In the genomic region with DNA sequence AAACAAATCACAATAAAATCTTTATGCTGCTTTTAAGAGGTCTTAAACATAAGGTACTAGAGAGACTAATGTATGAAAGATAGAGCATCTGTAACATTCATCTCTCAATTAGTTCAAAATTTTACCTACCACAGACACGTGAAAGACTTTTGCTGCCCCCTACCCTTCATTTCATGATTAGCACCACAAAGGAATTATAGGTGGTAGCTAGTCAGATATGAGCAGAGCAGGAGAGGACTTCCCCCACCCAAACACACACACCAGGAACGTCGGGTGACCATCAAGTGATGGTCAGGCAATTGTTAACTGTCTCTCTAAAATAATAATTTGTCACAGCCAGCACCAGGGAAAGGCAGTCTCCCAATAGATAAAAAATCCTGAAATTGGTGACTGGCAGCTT, we compare ENCODE assay signal across 10 cellular contexts.
DNase-seq lines count a peak whose midpoint lies in the region; ATAC-seq, FAIRE-seq and TF ChIP-seq lines count a peak whose summit lies in the region.
"Had no signal": no experiment of that assay in that cellular context is flagged by ENCODE, and none has a peak within 500 bp of the region (broad histone marks: within the 10 kb centered on the region; RNA-seq: fewer than 3 reads in every experiment).

No MANE protein-coding gene starts in this region.

- H3K9me3 ChIP-seq in HUES6 (ENCODE audit: control insufficient read depth, insufficient read depth, low read depth, low read length) (0 out of 2 replicates have a peak, but pooled peaks cover 6% of the 10 kb centered on the region), PC-9 (ENCODE audit: insufficient read depth, low read depth) (no peaks in the 10 kb centered on the region), kidney (ENCODE audit: control insufficient read depth in 1 of 2, low read length in 2 of 2) (no peaks in the 10 kb centered on the region)
- H3K9me3 ChIP-seq: left lung had no signal

- H3K9me3 Mint-ChIP-seq in activated naive CD4-positive, alpha-beta T cell treated with anti-CD3 and anti-CD28 coated beads for 36 hours, result peaks cover 23% of the 10 kb centered on the region

- H3K4me1 ChIP-seq in HUES6 (ENCODE audit: control insufficient read depth, insufficient read depth, low read length) (peaks cover 51% of the 10 kb centered on the region), PC-9 (replicated peaks; ENCODE audit: insufficient read depth) (no peaks in the 10 kb centered on the region), kidney (ENCODE audit: control insufficient read depth in 1 of 2, insufficient read depth in 1 of 2, low read depth in 1 of 2, low read length in 2 of 2) (no peaks in the 10 kb centered on the region)
- H3K4me1 ChIP-seq: left lung had no signal

- peak overlapping the region; percentile 94 for H3K27ac ChIP-seq in HUES6 (ENCODE audit: low read depth, low read length)
- no peak overlapping the region for H3K27ac ChIP-seq in PC-9
- H3K27ac ChIP-seq in kidney (ENCODE audit: low read depth in 2 of 2, low read length in 2 of 2), result no peak overlapping the region
- H3K27ac ChIP-seq: left lung had no signal

- POLR2A ChIA-PET in PC-9 (lab: Charles Lee; ENCODE audit: unreplicated experiment), result no interaction called here

- H3K36me3 ChIP-seq in HUES6 (ENCODE audit: control insufficient read depth, insufficient read depth, low read length), result no peaks in the 10 kb centered on the region
- no peaks in the 10 kb centered on the region for H3K36me3 ChIP-seq in PC-9 (ENCODE audit: low read depth)
- no peaks in the 10 kb centered on the region for H3K36me3 ChIP-seq in kidney (ENCODE audit: control insufficient read depth in 1 of 2, insufficient read depth in 2 of 2, low read length in 2 of 2)
- H3K36me3 ChIP-seq: left lung had no signal

- ATAC-seq in esophagus mucosa (no peak), HG03520 (IDR thresholded peaks at IDR 0.05; ENCODE audit: unreplicated experiment) (no peak), HG02798 (IDR thresholded peaks at IDR 0.05; ENCODE audit: poor library complexity, unreplicated experiment) (no peak)
- ATAC-seq: left lung had no signal

- DNase-seq in D341Med (ENCODE audit: low spot score), result peak; percentile 36
- DNase-seq in PC-9, result peak in 1 of 2 experiments; percentile 3
- DNase-seq in kidney, result no peak
- DNase-seq in activated naive CD4-positive, alpha-beta T cell treated with anti-CD3 and anti-CD28 coated beads for 36 hours, result no peak
- DNase-seq: left lung had no signal

- no peaks in the 10 kb centered on the region for H3F3A ChIP-seq in PC-9 (ENCODE audit: insufficient read depth, low read depth)

- H2AFZ ChIP-seq in PC-9, result no peak overlapping the region

- intact Hi-C loops in PC-9 (cut with micrococcal nuclease; ENCODE audit: unreplicated experiment), result loop anchor here (2.0 kb wide), 1 partner anchor 702 kb away; no protein-coding TSS in a partner anchor
- intact Hi-C loops in kidney (cut with DNase I), result no loop called here
- intact Hi-C loops in activated naive CD4-positive, alpha-beta T cell treated with anti-CD3 and anti-CD28 coated beads for 36 hours (cut with micrococcal nuclease), result loop anchor here (2.0 kb wide), 1 partner anchor 702 kb away; no protein-coding TSS in a partner anchor

- no peak overlapping the region for H3K4me3 Mint-ChIP-seq in activated naive CD4-positive, alpha-beta T cell treated with anti-CD3 and anti-CD28 coated beads for 36 hours
- H3K4me3 Mint-ChIP-seq: dendritic cell treated with granulocyte-macrophage colony-stimulating factor and Interleukin-4, amounts not matched to agents 40 ng/mL and 50 ng/mL, for 4 days had no signal

- H3K27me3 ChIP-seq in HUES6 (ENCODE audit: control insufficient read depth, insufficient read depth, low read length) (no peaks in the 10 kb centered on the region), PC-9 (ENCODE audit: insufficient read depth, low read depth) (no peaks in the 10 kb centered on the region)
- H3K27me3 ChIP-seq: left lung had no signal

- H3K9ac ChIP-seq in HUES6 (ENCODE audit: low read length) (peak overlapping the region; percentile 71), kidney (ENCODE audit: low read length in 2 of 2) (no peak overlapping the region)

- CTCF ChIA-PET in PC-9 (lab: Charles Lee), result no interaction called here
- CTCF ChIA-PET in activated naive CD4-positive, alpha-beta T cell treated with anti-CD3 and anti-CD28 coated beads for 36 hours (lab: Charles Lee), result no interaction called here

- H3K4me3 ChIP-seq in HUES6 (ENCODE audit: low read depth, low read length) (no peak overlapping the region), PC-9 (no peak overlapping the region), kidney (ENCODE audit: low read length in 2 of 2) (no peak overlapping the region)
- H3K4me3 ChIP-seq: left lung had no signal

- H3K4me2 ChIP-seq in PC-9, result no peak overlapping the region

- no peaks in the 10 kb centered on the region for H3K36me3 Mint-ChIP-seq in activated naive CD4-positive, alpha-beta T cell treated with anti-CD3 and anti-CD28 coated beads for 36 hours (ENCODE audit: low read depth)

- TF ChIP-seq CTCF in PC-9 (conservative IDR thresholded peaks at IDR 0.05) (peak; percentile 51), kidney (IDR thresholded peaks at IDR 0.05; ENCODE audit: borderline replicate concordance, extremely low read depth, insufficient read depth) (peak; percentile 56)

- H4K20me1 ChIP-seq in PC-9 (ENCODE audit: insufficient read depth), result no peaks in the 10 kb centered on the region

- no peaks in the 10 kb centered on the region for H3K4me1 Mint-ChIP-seq in activated naive CD4-positive, alpha-beta T cell treated with anti-CD3 and anti-CD28 coated beads for 36 hours (ENCODE audit: low read depth)

- BruUV-seq in PC-9 (replicated peaks; lab: Mats Ljungman, UMichigan), result no TSS peak

- H3K9me2 ChIP-seq in PC-9 (ENCODE audit: insufficient read depth), result no peaks in the 10 kb centered on the region

- H3K27me3 Mint-ChIP-seq in activated naive CD4-positive, alpha-beta T cell treated with anti-CD3 and anti-CD28 coated beads for 36 hours (ENCODE audit: low read depth), result no peaks in the 10 kb centered on the region
- H3K27me3 Mint-ChIP-seq: dendritic cell treated with granulocyte-macrophage colony-stimulating factor and Interleukin-4, amounts not matched to agents 40 ng/mL and 50 ng/mL, for 4 days had no signal

- no peaks in the 10 kb centered on the region for H3K79me2 ChIP-seq in PC-9 (ENCODE audit: low read depth)

- FAIRE-seq in kidney (lab: Jason Lieb, UNC), result no peak

- H3K27ac Mint-ChIP-seq in activated naive CD4-positive, alpha-beta T cell treated with anti-CD3 and anti-CD28 coated beads for 36 hours, result no peak overlapping the region
- H3K27ac Mint-ChIP-seq: dendritic cell treated with granulocyte-macrophage colony-stimulating factor and Interleukin-4, amounts not matched to agents 40 ng/mL and 50 ng/mL, for 4 days had no signal
